ENCODE assay signal across 1 cellular context in the genomic region with DNA sequence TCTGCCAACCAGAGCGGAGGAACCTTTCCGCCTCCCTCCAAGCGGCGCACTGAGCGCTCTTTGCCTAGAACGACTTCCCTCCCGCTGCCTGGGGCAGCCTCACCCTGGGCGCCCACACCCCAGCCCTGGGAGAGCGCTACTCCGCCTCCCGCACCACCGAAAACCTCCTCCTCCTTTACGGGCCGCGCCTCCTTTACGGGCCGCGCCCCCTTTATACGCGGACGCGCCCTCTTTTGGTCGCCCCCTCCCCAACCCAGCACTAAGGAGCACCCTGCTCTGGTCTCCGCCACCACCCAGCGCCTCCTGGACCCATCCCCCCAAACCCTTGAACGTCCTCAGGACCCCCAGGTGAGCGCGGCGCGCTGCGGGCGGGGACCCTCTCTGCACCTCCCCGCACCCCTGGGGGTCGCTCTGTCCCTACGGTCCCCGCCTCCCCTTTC.
A peak's percentile ranks its signal among the peaks of the same experiment; 100 is the strongest.
TF ChIP-seq lines count a peak whose summit lies in the region.

No MANE protein-coding gene starts in this region.

TF ChIP-seq in HEK293, 187 proteins besides CTCF, POLR2A, EP300 and RAD21 (continued from another document and continues in another):
- TF ChIP-seq, protein P1, sequence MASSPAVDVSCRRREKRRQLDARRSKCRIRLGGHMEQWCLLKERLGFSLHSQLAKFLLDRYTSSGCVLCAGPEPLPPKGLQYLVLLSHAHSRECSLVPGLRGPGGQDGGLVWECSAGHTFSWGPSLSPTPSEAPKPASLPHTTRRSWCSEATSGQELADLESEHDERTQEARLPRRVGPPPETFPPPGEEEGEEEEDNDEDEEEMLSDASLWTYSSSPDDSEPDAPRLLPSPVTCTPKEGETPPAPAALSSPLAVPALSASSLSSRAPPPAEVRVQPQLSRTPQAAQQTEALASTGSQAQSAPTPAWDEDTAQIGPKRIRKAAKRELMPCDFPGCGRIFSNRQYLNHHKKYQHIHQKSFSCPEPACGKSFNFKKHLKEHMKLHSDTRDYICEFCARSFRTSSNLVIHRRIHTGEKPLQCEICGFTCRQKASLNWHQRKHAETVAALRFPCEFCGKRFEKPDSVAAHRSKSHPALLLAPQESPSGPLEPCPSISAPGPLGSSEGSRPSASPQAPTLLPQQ (tag by site-specific recombination; IDR thresholded peaks at IDR 0.05) = 0 out of 2 replicates have a peak, but pooled peaks have one; percentile 16
- TF ChIP-seq HOXC10 (CRISPR knock-in tag; IDR thresholded peaks at IDR 0.05) = no peak
- TF ChIP-seq BCL11A (tag by site-specific recombination; IDR thresholded peaks at IDR 0.05; ENCODE audit: low read depth) = no peak
- 0 out of 2 replicates have a peak, but pooled peaks have one; percentile 33 for TF ChIP-seq ZNF600 (tag by site-specific recombination; IDR thresholded peaks at IDR 0.05)
- no peak for TF ChIP-seq ZNF707 (tag by site-specific recombination; IDR thresholded peaks at IDR 0.05)
- no peak for TF ChIP-seq ZNF366 (tag by site-specific recombination; conservative IDR thresholded peaks at IDR 0.05)
- no peak for TF ChIP-seq ZFP69B (tag by site-specific recombination; IDR thresholded peaks at IDR 0.05)
- TF ChIP-seq ZSCAN23 (tag by site-specific recombination; IDR thresholded peaks at IDR 0.05) = no peak
- no peak for TF ChIP-seq ZNF843 (tag by site-specific recombination; IDR thresholded peaks at IDR 0.05)
- TF ChIP-seq ZNF449 (tag by site-specific recombination; IDR thresholded peaks at IDR 0.05) = no peak
- TF ChIP-seq ZNF791 (tag by site-specific recombination; IDR thresholded peaks at IDR 0.05) = no peak
- TF ChIP-seq ZNF785 (tag by site-specific recombination; IDR thresholded peaks at IDR 0.05) = no peak
- no peak for TF ChIP-seq ZNF585B (tag by site-specific recombination; IDR thresholded peaks at IDR 0.05)
- no peak for TF ChIP-seq ZSCAN5A (tag by site-specific recombination; IDR thresholded peaks at IDR 0.05)
- no peak for TF ChIP-seq ZNF529 (tag by site-specific recombination; IDR thresholded peaks at IDR 0.05; ENCODE audit: insufficient replicate concordance)
- TF ChIP-seq ZSCAN16 (tag by site-specific recombination; IDR thresholded peaks at IDR 0.05) = no peak
- TF ChIP-seq OSR2 (tag by site-specific recombination; IDR thresholded peaks at IDR 0.05) = no peak
- TF ChIP-seq SCRT1 (tag by site-specific recombination; IDR thresholded peaks at IDR 0.05; ENCODE audit: borderline replicate concordance) = no peak
- TF ChIP-seq IKZF3 (tag by site-specific recombination; IDR thresholded peaks at IDR 0.05) = no peak
- TF ChIP-seq ZNF184 (tag by site-specific recombination; IDR thresholded peaks at IDR 0.05) = no peak
- TF ChIP-seq ZNF433 (tag by site-specific recombination; IDR thresholded peaks at IDR 0.05; ENCODE audit: low read depth) = no peak
- TF ChIP-seq ZNF571 (tag by site-specific recombination; IDR thresholded peaks at IDR 0.05) = no peak
- TF ChIP-seq ZNF747 (tag by site-specific recombination; IDR thresholded peaks at IDR 0.05) = no peak
- TF ChIP-seq KLF7 (tag by site-specific recombination; IDR thresholded peaks at IDR 0.05; ENCODE audit: borderline replicate concordance) = peak; percentile 15; the same call in 1 of the 2 replicates
- no peak for TF ChIP-seq GFI1B (tag by site-specific recombination; IDR thresholded peaks at IDR 0.05)
- no peak for TF ChIP-seq ZNF626 (tag by site-specific recombination; IDR thresholded peaks at IDR 0.05)
- TF ChIP-seq, protein P2, sequence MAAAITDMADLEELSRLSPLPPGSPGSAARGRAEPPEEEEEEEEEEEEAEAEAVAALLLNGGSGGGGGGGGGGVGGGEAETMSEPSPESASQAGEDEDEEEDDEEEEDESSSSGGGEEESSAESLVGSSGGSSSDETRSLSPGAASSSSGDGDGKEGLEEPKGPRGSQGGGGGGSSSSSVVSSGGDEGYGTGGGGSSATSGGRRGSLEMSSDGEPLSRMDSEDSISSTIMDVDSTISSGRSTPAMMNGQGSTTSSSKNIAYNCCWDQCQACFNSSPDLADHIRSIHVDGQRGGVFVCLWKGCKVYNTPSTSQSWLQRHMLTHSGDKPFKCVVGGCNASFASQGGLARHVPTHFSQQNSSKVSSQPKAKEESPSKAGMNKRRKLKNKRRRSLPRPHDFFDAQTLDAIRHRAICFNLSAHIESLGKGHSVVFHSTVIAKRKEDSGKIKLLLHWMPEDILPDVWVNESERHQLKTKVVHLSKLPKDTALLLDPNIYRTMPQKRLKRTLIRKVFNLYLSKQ (tag by site-specific recombination; IDR thresholded peaks at IDR 0.05; ENCODE audit: borderline replicate concordance) = no peak
- no peak for TF ChIP-seq ZNF629 (tag by site-specific recombination; IDR thresholded peaks at IDR 0.05)
- no peak for TF ChIP-seq ZNF555 (tag by site-specific recombination; conservative IDR thresholded peaks at IDR 0.05)
- TF ChIP-seq, protein P3, sequence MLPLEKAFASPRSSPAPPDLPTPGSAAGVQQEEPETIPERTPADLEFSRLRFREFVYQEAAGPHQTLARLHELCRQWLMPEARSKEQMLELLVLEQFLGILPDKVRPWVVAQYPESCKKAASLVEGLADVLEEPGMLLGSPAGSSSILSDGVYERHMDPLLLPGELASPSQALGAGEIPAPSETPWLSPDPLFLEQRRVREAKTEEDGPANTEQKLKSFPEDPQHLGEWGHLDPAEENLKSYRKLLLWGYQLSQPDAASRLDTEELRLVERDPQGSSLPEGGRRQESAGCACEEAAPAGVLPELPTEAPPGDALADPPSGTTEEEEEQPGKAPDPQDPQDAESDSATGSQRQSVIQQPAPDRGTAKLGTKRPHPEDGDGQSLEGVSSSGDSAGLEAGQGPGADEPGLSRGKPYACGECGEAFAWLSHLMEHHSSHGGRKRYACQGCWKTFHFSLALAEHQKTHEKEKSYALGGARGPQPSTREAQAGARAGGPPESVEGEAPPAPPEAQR (tag by site-specific recombination; IDR thresholded peaks at IDR 0.05) = no peak
- TF ChIP-seq ZBTB48 (tag by site-specific recombination; IDR thresholded peaks at IDR 0.05) = no peak
- peak; percentile 63 for TF ChIP-seq SP7 (tag by site-specific recombination; IDR thresholded peaks at IDR 0.05)
- no peak for TF ChIP-seq ZNF416 (tag by site-specific recombination; IDR thresholded peaks at IDR 0.05)
- TF ChIP-seq ZNF792 (tag by site-specific recombination; IDR thresholded peaks at IDR 0.05) = no peak
- TF ChIP-seq ZNF548 (tag by site-specific recombination; IDR thresholded peaks at IDR 0.05) = no peak
- TF ChIP-seq, protein P4, sequence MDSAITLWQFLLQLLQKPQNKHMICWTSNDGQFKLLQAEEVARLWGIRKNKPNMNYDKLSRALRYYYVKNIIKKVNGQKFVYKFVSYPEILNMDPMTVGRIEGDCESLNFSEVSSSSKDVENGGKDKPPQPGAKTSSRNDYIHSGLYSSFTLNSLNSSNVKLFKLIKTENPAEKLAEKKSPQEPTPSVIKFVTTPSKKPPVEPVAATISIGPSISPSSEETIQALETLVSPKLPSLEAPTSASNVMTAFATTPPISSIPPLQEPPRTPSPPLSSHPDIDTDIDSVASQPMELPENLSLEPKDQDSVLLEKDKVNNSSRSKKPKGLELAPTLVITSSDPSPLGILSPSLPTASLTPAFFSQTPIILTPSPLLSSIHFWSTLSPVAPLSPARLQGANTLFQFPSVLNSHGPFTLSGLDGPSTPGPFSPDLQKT (IDR thresholded peaks at IDR 0.05; ENCODE audit: borderline replicate concordance, low read depth, low read length) = no peak
- TF ChIP-seq, protein P5, sequence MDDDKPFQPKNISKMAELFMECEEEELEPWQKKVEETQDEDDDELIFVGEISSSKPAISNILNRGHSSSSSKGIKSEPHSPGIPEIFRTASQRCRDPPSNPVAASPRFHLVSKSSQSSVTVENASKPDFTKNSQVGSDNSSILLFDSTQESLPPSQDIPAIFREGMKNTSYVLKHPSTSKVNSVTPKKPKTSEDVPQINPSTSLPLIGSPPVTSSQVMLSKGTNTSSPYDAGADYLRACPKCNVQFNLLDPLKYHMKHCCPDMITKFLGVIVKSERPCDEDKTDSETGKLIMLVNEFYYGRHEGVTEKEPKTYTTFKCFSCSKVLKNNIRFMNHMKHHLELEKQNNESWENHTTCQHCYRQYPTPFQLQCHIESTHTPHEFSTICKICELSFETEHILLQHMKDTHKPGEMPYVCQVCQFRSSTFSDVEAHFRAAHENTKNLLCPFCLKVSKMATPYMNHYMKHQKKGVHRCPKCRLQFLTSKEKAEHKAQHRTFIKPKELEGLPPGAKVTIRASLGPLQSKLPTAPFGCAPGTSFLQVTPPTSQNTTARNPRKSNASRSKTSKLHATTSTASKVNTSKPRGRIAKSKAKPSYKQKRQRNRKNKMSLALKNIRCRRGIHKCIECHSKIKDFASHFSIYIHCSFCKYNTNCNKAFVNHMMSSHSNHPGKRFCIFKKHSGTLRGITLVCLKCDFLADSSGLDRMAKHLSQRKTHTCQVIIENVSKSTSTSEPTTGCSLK (tag by site-specific recombination; IDR thresholded peaks at IDR 0.05) = no peak
- no peak for TF ChIP-seq ZNF776 (tag by site-specific recombination; IDR thresholded peaks at IDR 0.05; ENCODE audit: borderline replicate concordance)
- no peak for TF ChIP-seq ZFP41 (tag by site-specific recombination; IDR thresholded peaks at IDR 0.05; ENCODE audit: borderline replicate concordance)
- TF ChIP-seq ZNF514 (tag by site-specific recombination; IDR thresholded peaks at IDR 0.05) = no peak
- peak; percentile 94 for TF ChIP-seq ZBTB10 (tag by site-specific recombination; IDR thresholded peaks at IDR 0.05)
- TF ChIP-seq PRDM6 (tag by site-specific recombination; IDR thresholded peaks at IDR 0.05) = no peak
- TF ChIP-seq ZNF48 (tag by site-specific recombination; IDR thresholded peaks at IDR 0.05) = no peak
